11 cellular contexts compared by ENCODE assay signal in the genomic region with DNA sequence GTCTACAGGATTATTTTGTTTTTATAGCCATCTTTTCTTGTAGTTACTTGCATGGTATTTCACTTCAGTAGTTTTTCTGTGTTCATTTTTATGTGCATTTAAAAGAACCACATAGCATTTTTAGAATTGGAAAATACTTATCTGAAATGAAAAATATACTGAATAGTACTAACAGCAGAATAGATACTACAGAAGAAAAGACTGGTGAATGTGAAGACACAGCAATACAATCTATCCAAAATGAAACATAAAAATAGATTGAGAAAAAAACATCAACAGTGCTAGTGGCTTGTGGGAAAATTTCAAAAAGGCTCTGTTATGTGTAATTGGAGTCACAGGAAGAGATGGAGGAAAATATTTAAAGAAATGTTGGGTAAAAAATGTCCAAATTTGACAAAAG.
"Had no signal": no experiment of that assay in that cellular context is flagged by ENCODE, and none has a peak within 500 bp of the region (broad histone marks: within the 10 kb centered on the region; RNA-seq: fewer than 3 reads in every experiment).

No MANE protein-coding gene starts in this region.

- H3K4me3 ChIP-seq: GM23248, GM23338, HAP-1 had no signal

- H2AFZ ChIP-seq: GM23248, GM23338 had no signal

- H3K36me3 ChIP-seq: HAP-1 had no signal

- H3K4me3 Mint-ChIP-seq: GM23338, H9, HFFc6 had no signal

- ATAC-seq: GM23338, HCT116 had no signal

- H3K4me1 ChIP-seq: HAP-1 had no signal

- H3K4me2 ChIP-seq: GM23338 had no signal

- FAIRE-seq: H1, H54 had no signal

- DNase-seq: GM23248, GOT3, H7, H9, HCEC 1CT, HFFc6 had no signal

- H3K9ac ChIP-seq: GM23248 had no signal

- H3K27ac ChIP-seq: GM23248 had no signal

- H3K9me3 Mint-ChIP-seq: HFFc6 had no signal

- H3K27ac Mint-ChIP-seq: GM23338, H9, HFFc6 had no signal
